In genomic region chr9:11025775-11026174, GRCh38 we compare ENCODE assay signal across 22 cellular contexts.
DNase-seq lines count a peak whose midpoint lies in the region; ATAC-seq, FAIRE-seq and TF ChIP-seq lines count a peak whose summit lies in the region.
"Had no signal": no experiment of that assay in that cellular context is flagged by ENCODE, and none has a peak within 500 bp of the region (broad histone marks: within the 10 kb centered on the region; RNA-seq: fewer than 3 reads in every experiment).

No MANE protein-coding gene starts in this region.

- H2AK9ac ChIP-seq in IMR-90 (replicated peaks; ENCODE audit: low read depth, low read length, poor library complexity), result no peak overlapping the region

- no peaks in the 10 kb centered on the region for H3K4me1 Mint-ChIP-seq in activated CD4-positive, alpha-beta memory T cell treated with anti-CD3 and anti-CD28 coated beads for 36 hours (ENCODE audit: low read depth)
- H3K4me1 Mint-ChIP-seq: B cell had no signal

- BruUV-seq in IMR-90 (replicated peaks; lab: Mats Ljungman, UMichigan), result no TSS peak
- BruUV-seq in K562 (replicated peaks; lab: Mats Ljungman, UMichigan), result no TSS peak

- no peaks in the 10 kb centered on the region for H4K20me1 ChIP-seq in IMR-90 (ENCODE audit: insufficient read depth, low read length)
- no peaks in the 10 kb centered on the region for H4K20me1 ChIP-seq in K562 (replicated peaks; ENCODE audit: control insufficient read depth, insufficient read depth, low read length)
- H4K20me1 ChIP-seq: BLaER1 treated with 17β-estradiol and CSF1 and Interleukin-3, amounts not matched to agents 10 nM and 100 nM had no signal

- no peak overlapping the region for H3K56ac ChIP-seq in IMR-90 (ENCODE audit: extremely low read depth, insufficient read depth, low read length)

- TF ChIP-seq RAD21 in A549 (conservative IDR thresholded peaks at IDR 0.05 in 1 of 2, IDR thresholded peaks at IDR 0.05 in 1 of 2) (no peak), IMR-90 (IDR thresholded peaks at IDR 0.05; ENCODE audit: low read length) (no peak), K562 (CRISPR knock-in tag; conservative IDR thresholded peaks at IDR 0.05 in 1 of 2, IDR thresholded peaks at IDR 0.05 in 1 of 2) (no peak)

- H3K4me3 ChIP-seq in A549, result no peak overlapping the region
- H3K4me3 ChIP-seq in IMR-90 (ENCODE audit: insufficient read depth, low read depth, low read length), result no peak overlapping the region
- H3K4me3 ChIP-seq in K562, result no peak overlapping the region
- H3K4me3 ChIP-seq: BLaER1 treated with 17β-estradiol and CSF1 and Interleukin-3, amounts not matched to agents 10 nM and 100 nM had no signal

- H3K27ac ChIP-seq in A549 (no peak overlapping the region), IMR-90 (ENCODE audit: insufficient read depth, low read length) (no peak overlapping the region), K562 (ENCODE audit: extremely low read depth, low read depth, low read length) (no peak overlapping the region)
- H3K27ac ChIP-seq: BLaER1 treated with 17β-estradiol and CSF1 and Interleukin-3, amounts not matched to agents 10 nM and 100 nM; C4-2B had no signal

- no peaks in the 10 kb centered on the region for H3K36me3 ChIP-seq in IMR-90 (ENCODE audit: control insufficient read depth, insufficient read depth, low read length)
- H3K36me3 ChIP-seq in K562 (ENCODE audit: control insufficient read depth, insufficient read depth, low read length), result no peaks in the 10 kb centered on the region
- H3K36me3 ChIP-seq: BLaER1 treated with 17β-estradiol and CSF1 and Interleukin-3, amounts not matched to agents 10 nM and 100 nM had no signal

- no peak overlapping the region for H2AK5ac ChIP-seq in IMR-90 (ENCODE audit: low read depth, low read length)

- dilution Hi-C loops in IMR-90 (cut with HindIII; ENCODE audit: low sequenced_read_pairs, unreplicated experiment), result no loop called here

- no peaks in the 10 kb centered on the region; the same call in 2 of the 3 replicates for H3K79me2 ChIP-seq in K562 (ENCODE audit: control insufficient read depth, insufficient read depth, low read length)

- H3K4ac ChIP-seq in IMR-90 (ENCODE audit: low read depth, low read length), result no peak overlapping the region

- FAIRE-seq in A549 (lab: Jason Lieb, UNC) (no peak), K562 (lab: Jason Lieb, UNC) (no peak)
- FAIRE-seq: A204.1, D721Med, G401.6, GM12891, GM19239 had no signal

- no peak for DNase-seq in A549 (ENCODE audit: low read depth in 1 of 2, low spot score in 1 of 2)
- DNase-seq in IMR-90, result no peak
- no peak for DNase-seq in K562 (ENCODE audit: extremely low read depth in 1 of 4, low spot score in 3 of 4)
- DNase-seq in activated CD4-positive, alpha-beta memory T cell treated with anti-CD3 and anti-CD28 coated beads for 36 hours, result no peak
- DNase-seq in cerebellar nuclear complex (lab: John Stamatoyannopoulos, UW), result no peak
- DNase-seq in activated CD8-positive, alpha-beta memory T cell treated with anti-CD3 and anti-CD28 coated beads, Interleukin-2, amount 50 U/mL, for 4 hours, result no peak
- DNase-seq: 8988T; AML-193; Caco-2; Calu3; CD4-positive, alpha-beta T cell; CD8-positive, alpha-beta T cell; DMS79 treated with DMSO at 0.1 percent for 48 hours; GF-D8 had no signal

- no peaks in the 10 kb centered on the region for H3K4me1 ChIP-seq in A549
- H3K4me1 ChIP-seq in IMR-90 (ENCODE audit: control insufficient read depth, insufficient read depth, low read length), result no peaks in the 10 kb centered on the region
- H3K4me1 ChIP-seq in K562 (replicated peaks in 1 of 2; ENCODE audit: control insufficient read depth in 2 of 2, insufficient read depth in 2 of 2, low read length in 2 of 2), result no peaks in the 10 kb centered on the region
- H3K4me1 ChIP-seq: BLaER1 treated with 17β-estradiol and CSF1 and Interleukin-3, amounts not matched to agents 10 nM and 100 nM; Caco-2 had no signal

- H3K27me3 Mint-ChIP-seq in activated CD4-positive, alpha-beta memory T cell treated with anti-CD3 and anti-CD28 coated beads for 36 hours, result no peaks in the 10 kb centered on the region
- H3K27me3 Mint-ChIP-seq: B cell; CD4-positive, alpha-beta T cell had no signal

- no peak overlapping the region for H2BK5ac ChIP-seq in IMR-90 (ENCODE audit: low read depth, low read length, poor library complexity, severe bottlenecking)

- H4K91ac ChIP-seq in IMR-90 (ENCODE audit: insufficient read depth, low read depth, low read length), result no peak overlapping the region

- intact Hi-C loops in IMR-90 (cut with micrococcal nuclease), result no loop called here
- intact Hi-C loops in K562 (cut with micrococcal nuclease), result no loop called here
- intact Hi-C loops in activated CD4-positive, alpha-beta memory T cell treated with anti-CD3 and anti-CD28 coated beads for 36 hours (cut with micrococcal nuclease), result no loop called here

- TF ChIP-seq EP300 in A549 (IDR thresholded peaks at IDR 0.05) (no peak), K562 (IDR thresholded peaks at IDR 0.05; ENCODE audit: low read length) (no peak)

- no peak overlapping the region for H2BK15ac ChIP-seq in IMR-90 (ENCODE audit: low read depth, low read length)

- CTCF ChIA-PET in A549 (lab: Yijun Ruan, JAX) (no interaction called here), IMR-90 (lab: Yijun Ruan, JAX) (no interaction called here), K562 (lab: Yijun Ruan, JAX; ENCODE audit: low intra/inter-chr PET ratio) (no interaction called here)
- CTCF ChIA-PET in activated CD4-positive, alpha-beta memory T cell treated with anti-CD3 and anti-CD28 coated beads for 36 hours (lab: Charles Lee), result no interaction called here

- no peak overlapping the region for H3K27ac Mint-ChIP-seq in activated CD4-positive, alpha-beta memory T cell treated with anti-CD3 and anti-CD28 coated beads for 36 hours
- H3K27ac Mint-ChIP-seq: B cell; CD4-positive, alpha-beta T cell; CD8-positive, alpha-beta T cell had no signal

- H3K4me2 ChIP-seq in A549 (no peak overlapping the region), IMR-90 (ENCODE audit: low read depth, low read length) (no peak overlapping the region), K562 (ENCODE audit: insufficient read depth, low read length) (no peak overlapping the region)
- H3K4me2 ChIP-seq: BLaER1 treated with 17β-estradiol and CSF1 and Interleukin-3, amounts not matched to agents 10 nM and 100 nM had no signal

- H3K9ac ChIP-seq in IMR-90 (ENCODE audit: low read depth, low read length), result no peak overlapping the region
- no peak overlapping the region for H3K9ac ChIP-seq in K562 (ENCODE audit: insufficient read depth in 1 of 2, low read depth in 2 of 2, low read length in 2 of 2)
- H3K9ac ChIP-seq: BLaER1 treated with 17β-estradiol and CSF1 and Interleukin-3, amounts not matched to agents 10 nM and 100 nM had no signal

- WGBS in A549 (ENCODE audit: missing lambda C conversion rate), result 89% methylated on average over 2 of the region's 2 CpGs
- WGBS in IMR-90 (ENCODE audit: extremely low coverage in 2 of 2, insufficient read length in 1 of 2), 2 experiments, result no CpG with 5 or more reads among the region's 2 CpGs
- 89% methylated on average over 2 of the region's 2 CpGs for WGBS in K562 (ENCODE audit: insufficient coverage, low coverage, missing lambda C conversion rate)

- no peak overlapping the region for H2AFZ ChIP-seq in IMR-90 (replicated peaks; ENCODE audit: low read length, poor library complexity)
- no peak overlapping the region for H2AFZ ChIP-seq in K562 (ENCODE audit: low read depth, low read length)

- no peak overlapping the region for H2BK20ac ChIP-seq in IMR-90 (ENCODE audit: low read depth, low read length)

- peaks cover 23% of the 10 kb centered on the region for H3K9me3 Mint-ChIP-seq in activated CD4-positive, alpha-beta memory T cell treated with anti-CD3 and anti-CD28 coated beads for 36 hours

- no peak overlapping the region for H3K23ac ChIP-seq in IMR-90 (ENCODE audit: low read depth, low read length)

- H3K27me3 ChIP-seq in IMR-90 (ENCODE audit: control insufficient read depth, insufficient read depth, low read length) (no peaks in the 10 kb centered on the region), K562 (ENCODE audit: control insufficient read depth in 2 of 2, insufficient read depth in 2 of 2, low read length in 2 of 2) (no peaks in the 10 kb centered on the region)
- H3K27me3 ChIP-seq: BLaER1 treated with 17β-estradiol and CSF1 and Interleukin-3, amounts not matched to agents 10 nM and 100 nM had no signal

- no peak overlapping the region for H4K5ac ChIP-seq in IMR-90 (ENCODE audit: low read depth, low read length)

- no peak for TF ChIP-seq POLR2A in A549 (IDR thresholded peaks at IDR 0.05; ENCODE audit: low read length)
- TF ChIP-seq POLR2A in IMR-90 (IDR thresholded peaks at IDR 0.05; ENCODE audit: low read depth, low read length), result no peak
- no peak for TF ChIP-seq POLR2A in K562 (conservative IDR thresholded peaks at IDR 0.05)

- POLR2A ChIA-PET in A549 (lab: Yijun Ruan, JAX), result no interaction called here
- POLR2A ChIA-PET in IMR-90 (lab: Charles Lee; ENCODE audit: unreplicated experiment), result no interaction called here
- POLR2A ChIA-PET in K562 (lab: Yijun Ruan, JAX), result no interaction called here
- POLR2A ChIA-PET in activated CD4-positive, alpha-beta memory T cell treated with anti-CD3 and anti-CD28 coated beads for 36 hours (lab: Charles Lee), result no interaction called here

- H4K8ac ChIP-seq in IMR-90 (ENCODE audit: low read depth in 2 of 2, low read length in 2 of 2), result no peak overlapping the region

- H2BK120ac ChIP-seq in IMR-90 (ENCODE audit: low read depth, low read length), result no peak overlapping the region

- H3K18ac ChIP-seq in IMR-90 (ENCODE audit: low read depth, low read length), result no peak overlapping the region

- H3K36me3 Mint-ChIP-seq in activated CD4-positive, alpha-beta memory T cell treated with anti-CD3 and anti-CD28 coated beads for 36 hours, result no peaks in the 10 kb centered on the region
- H3K36me3 Mint-ChIP-seq: CD8-positive, alpha-beta T cell had no signal

- in situ Hi-C loops in IMR-90 (cut with MboI; ENCODE audit: low sequenced_read_pairs) (no loop called here), K562 (cut with MboI) (no loop called here)

- no peak overlapping the region for H3K14ac ChIP-seq in IMR-90 (replicated peaks; ENCODE audit: low read depth, low read length)

- no peak overlapping the region for H3K4me3 Mint-ChIP-seq in activated CD4-positive, alpha-beta memory T cell treated with anti-CD3 and anti-CD28 coated beads for 36 hours
- H3K4me3 Mint-ChIP-seq: B cell; CD4-positive, alpha-beta T cell; CD8-positive, alpha-beta T cell had no signal

- no peak for ATAC-seq in A549
- no peak for ATAC-seq in IMR-90 (ENCODE audit: low read depth)
- no peak for ATAC-seq in K562
- ATAC-seq: CD8-positive, alpha-beta T cell had no signal

- H3K9me3 ChIP-seq in A549 (peaks cover 3% of the 10 kb centered on the region; the same call in 1 of the 3 replicates), IMR-90 (ENCODE audit: control insufficient read depth, insufficient read depth, low read length) (peaks cover 4% of the 10 kb centered on the region; the same call in 1 of the 2 replicates), K562 (replicated peaks; ENCODE audit: control insufficient read depth, insufficient read depth, low read depth, low read length) (no peaks in the 10 kb centered on the region)
- H3K9me3 ChIP-seq: BLaER1 treated with 17β-estradiol and CSF1 and Interleukin-3, amounts not matched to agents 10 nM and 100 nM; Caco-2 had no signal

- no peaks in the 10 kb centered on the region for H3K79me1 ChIP-seq in IMR-90 (ENCODE audit: low read depth in 1 of 2, low read length in 2 of 2)

- H3K9me1 ChIP-seq in IMR-90 (ENCODE audit: insufficient read depth, low read length), result no peaks in the 10 kb centered on the region
- H3K9me1 ChIP-seq in K562 (ENCODE audit: control insufficient read depth, insufficient read depth, low read length), result no peaks in the 10 kb centered on the region

- TF ChIP-seq CTCF in A549 (IDR thresholded peaks at IDR 0.05) (no peak), IMR-90 (conservative IDR thresholded peaks at IDR 0.05; ENCODE audit: low read depth, low read length) (no peak), K562 (IDR thresholded peaks at IDR 0.05 in 2 of 3, conservative IDR thresholded peaks at IDR 0.05 in 1 of 3; ENCODE audit: insufficient read depth in 2 of 3, low read depth in 1 of 3, low read length in 3 of 3) (no peak)

Comparison
In these comparisons a context has a peak if more than half of its experiments do, and no peak if none do; other contexts are left out.
1. Of the 35 proteins assayed by ChIP-seq in both K562 and A549: peak only in K562: none; only in A549: MAFK; in both: none; in neither: 34.